ENCODE assay signal across 9 cellular contexts in genomic region chr1:10511494-10511885, GRCh38. TPM values are rescaled to one million over a fixed set of nuclear protein-coding genes. Genes with fewer than 3 reads are reported as not detected.
A peak's percentile ranks its signal among the peaks of the same experiment; 100 is the strongest.
DNase-seq lines count a peak whose midpoint lies in the region; ATAC-seq, FAIRE-seq and TF ChIP-seq lines count a peak whose summit lies in the region.
"Had no signal": no experiment of that assay in that cellular context is flagged by ENCODE, and none has a peak within 500 bp of the region (broad histone marks: within the 10 kb centered on the region; RNA-seq: fewer than 3 reads in every experiment).

No MANE protein-coding gene starts in this region.

- H3K27ac ChIP-seq in DND-41 (ENCODE audit: low read length) (peak overlapping the region; percentile 93), sigmoid colon (peak overlapping the region in 3 of 4 donors; percentile 6 to 61 (median 37))
- H3K27ac ChIP-seq: ovary had no signal

- no peak for TF ChIP-seq EP300 in sigmoid colon (IDR thresholded peaks at IDR 0.05)

- TF ChIP-seq CTCF in DND-41 (IDR thresholded peaks at IDR 0.05; ENCODE audit: borderline replicate concordance, extremely low read depth, low read length, poor library complexity, severe bottlenecking) (no peak), chondrocyte (IDR thresholded peaks at IDR 0.05) (no peak), sigmoid colon (IDR thresholded peaks at IDR 0.05) (no peak), GM10248 (IDR thresholded peaks at IDR 0.05; ENCODE audit: control extremely low read depth, extremely low read depth, low read depth, missing control alignments) (no peak)

- FAIRE-seq in RCC 7860 (lab: Jason Lieb, UNC) = no peak

- peak overlapping the region; percentile 64 for H3K4me2 ChIP-seq in DND-41 (ENCODE audit: insufficient read depth, low read length)

- CTCF ChIA-PET in GM10248 (lab: Yijun Ruan, JAX) = interaction anchor here (1.2 to 6.5 kb wide), 3 partner anchors 9 to 430 kb away, joined by 3 to 105 read pairs (median 8); no protein-coding TSS in a partner anchor

- H4K20me1 ChIP-seq in DND-41 (ENCODE audit: insufficient read depth, low read length) = 0 out of 2 replicates have a peak, but pooled peaks cover 3% of the 10 kb centered on the region

- H3K27me3 Mint-ChIP-seq in chondrocyte (ENCODE audit: low read depth) = no peaks in the 10 kb centered on the region

- no peaks in the 10 kb centered on the region for H3K36me3 ChIP-seq in DND-41 (ENCODE audit: insufficient read depth, low read length)
- H3K36me3 ChIP-seq in sigmoid colon = no peaks in the 10 kb centered on the region
- H3K36me3 ChIP-seq: ovary had no signal

- intact Hi-C loops in sigmoid colon (cut with DNase I) = loop anchor here (5.0 kb wide), 1 partner anchor 431 kb away; no protein-coding TSS in a partner anchor

- H3K4me3 ChIP-seq in DND-41 (ENCODE audit: low read depth in 1 of 2, low read length in 2 of 2) = peak overlapping the region; percentile 7 to 48; a peak in 3 of 4 replicates
- H3K4me3 ChIP-seq in sigmoid colon = no peak overlapping the region
- H3K4me3 ChIP-seq: ovary had no signal

- no peak overlapping the region for H3K4me3 Mint-ChIP-seq in chondrocyte (ENCODE audit: unreplicated experiment)

- ATAC-seq in DND-41 (ENCODE audit: insufficient read depth, low read depth) (peak; percentile 7; the same call in 1 of the 3 replicates), HG02588 (IDR thresholded peaks at IDR 0.05; ENCODE audit: unreplicated experiment) (no peak)

- H3K27me3 ChIP-seq in DND-41 (ENCODE audit: insufficient read depth, low read length, poor library complexity) (no peaks in the 10 kb centered on the region), sigmoid colon (no peaks in the 10 kb centered on the region)
- H3K27me3 ChIP-seq: ovary had no signal

- H3K9ac ChIP-seq in DND-41 (ENCODE audit: low read depth, low read length) = peak overlapping the region; percentile 64

- peaks cover 85% of the 10 kb centered on the region for H3K4me1 ChIP-seq in DND-41 (ENCODE audit: insufficient read depth, low read length)
- peaks cover 0 to 47% (median 30%) of the 10 kb centered on the region in 4 donors for H3K4me1 ChIP-seq in sigmoid colon

- POLR2A ChIA-PET in GM10248 (lab: Yijun Ruan, JAX) = no interaction called here

- no peaks in the 10 kb centered on the region for H3K9me3 Mint-ChIP-seq in chondrocyte (ENCODE audit: low read depth)

- H2AFZ ChIP-seq in DND-41 (ENCODE audit: low read depth, low read length) = peak overlapping the region; percentile 41

- H3K4me1 Mint-ChIP-seq in chondrocyte (ENCODE audit: low read depth) = peaks cover 58% of the 10 kb centered on the region

- H3K9me3 ChIP-seq in DND-41 (ENCODE audit: insufficient read depth, low read length, severe bottlenecking) = no peaks in the 10 kb centered on the region
- H3K9me3 ChIP-seq in sigmoid colon = no peaks in the 10 kb centered on the region
- H3K9me3 ChIP-seq: ovary had no signal

- DNase-seq in DND-41 = peak; percentile 24
- peak; percentile 41 for DNase-seq in RCC 7860 (ENCODE audit: low spot score)
- DNase-seq in chondrocyte (ENCODE audit: low spot score) = no peak
- peak; percentile 30 for DNase-seq in sigmoid colon
- DNase-seq in GM10248 (ENCODE audit: extremely low spot score) = no peak
- no peak for DNase-seq in activated gamma-delta T cell treated with Interleukin-2 at 50 U/mL for 16 hours
- no peak for DNase-seq in globus pallidus (ENCODE audit: low spot score)
- DNase-seq: ovary had no signal

- peak overlapping the region; percentile 4 for H3K27ac Mint-ChIP-seq in chondrocyte (ENCODE audit: unreplicated experiment)

- H3K36me3 Mint-ChIP-seq in chondrocyte (ENCODE audit: low read depth) = no peaks in the 10 kb centered on the region

- H3K79me2 ChIP-seq in DND-41 (ENCODE audit: insufficient read depth, low read length) = peaks cover 79% of the 10 kb centered on the region

- 38 to 47% methylated on average over 3 of the region's 3 CpGs for WGBS in sigmoid colon, 2 donors

- no peak for TF ChIP-seq POLR2A in sigmoid colon (IDR thresholded peaks at IDR 0.05)

RNA-seq across cellular contexts. Expression of gene PEX14, which starts 36.7 kb away (rescaled TPM):
- total RNA-seq in chondrocyte = 16.0 to 17.8 TPM (median 17.4 TPM) in 3 replicates
- total RNA-seq in sigmoid colon = 10 to 100 TPM; 11.2 to 19.1 (median 16.1) TPM
- 10 to 100 TPM in 2 of 3 donors, 1 to 10 TPM in 1; 8.3 to 23.3 (median 10.8) TPM for polyA plus RNA-seq in sigmoid colon

RNA-seq across cellular contexts. Expression of gene DFFA, which starts 39.2 kb away (rescaled TPM):
- 32.5 to 35.8 TPM (median 33.7 TPM) in 3 replicates for total RNA-seq in chondrocyte
- total RNA-seq in sigmoid colon = 10 to 100 TPM; 16.4 to 22.4 (median 20.3) TPM
- polyA plus RNA-seq in sigmoid colon = 10 to 100 TPM in 2 of 3 donors, 1 to 10 TPM in 1; 9.6 to 24.6 (median 12.9) TPM

Comparison
In these comparisons a context has a peak if more than half of its experiments do, and no peak if none do; other contexts are left out.
1. DNase-seq: peak in DND-41 (single experiment), RCC 7860 (single experiment) and sigmoid colon (single experiment); none in chondrocyte (single experiment), GM10248 (single experiment), activated gamma-delta T cell treated with Interleukin-2 at 50 U/mL for 16 hours (single experiment) and globus pallidus (single experiment).
2. H3K4me3 ChIP-seq: peak in DND-41 (2 of 2); none in sigmoid colon (0 of 4).